ENCODE assay signal across 18 cellular contexts in the genomic region with DNA sequence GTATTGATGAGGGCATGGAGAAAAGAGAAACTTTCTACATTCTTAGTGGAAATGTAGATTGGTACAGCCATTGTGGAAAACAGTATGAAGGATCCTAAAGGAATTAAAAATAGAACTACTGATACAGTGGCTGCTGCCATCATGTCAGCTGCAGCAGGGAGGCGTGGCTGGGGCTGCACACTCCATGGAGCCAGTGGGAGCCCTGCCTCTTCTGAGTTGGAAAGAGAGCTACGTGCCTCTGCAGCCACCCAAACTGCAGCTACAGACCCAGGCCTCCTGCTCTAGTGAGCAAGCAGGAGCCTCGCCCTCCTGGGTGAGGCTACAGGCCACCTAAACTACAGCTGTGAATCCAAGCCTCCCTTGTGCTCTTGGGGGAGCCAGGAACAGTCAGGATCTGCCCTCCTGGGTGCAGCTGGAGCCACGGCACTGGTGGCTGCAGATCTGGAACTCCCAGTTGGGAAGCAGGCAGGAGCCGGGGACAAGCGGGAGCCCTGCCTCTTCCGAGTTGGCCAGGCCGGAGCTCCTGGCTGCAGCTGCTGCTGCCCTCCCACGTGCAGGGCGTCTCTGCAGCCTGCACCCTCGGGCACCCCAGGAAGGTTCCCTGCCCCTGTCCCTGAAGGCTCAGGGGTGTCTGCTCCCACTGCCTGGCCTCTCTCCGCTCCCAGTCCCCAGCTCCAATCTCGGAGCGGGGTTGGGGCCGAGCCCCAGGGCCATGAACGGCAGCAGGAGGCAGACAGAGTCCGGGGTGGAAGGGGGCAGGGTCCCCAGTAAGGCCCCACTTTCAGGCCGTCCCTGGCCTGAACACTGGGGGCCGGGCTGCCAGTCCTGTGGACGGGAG.
"Had no signal": no experiment of that assay in that cellular context is flagged by ENCODE, and none has a peak within 500 bp of the region (broad histone marks: within the 10 kb centered on the region; RNA-seq: fewer than 3 reads in every experiment).

No MANE protein-coding gene starts in this region.

- H3K27me3 Mint-ChIP-seq: brain; natural killer cell treated with Interleukin-12 subunit alpha and Interleukin-12 subunit beta and Interleukin-15 and Interleukin-18, amount 100 ng/mL, for 72 hours; stimulated activated naive CD8-positive, alpha-beta T cell treated with anti-CD3 and anti-CD28 coated beads, Interleukin-15, amount 100 ng/mL, for 72 hours had no signal

- H3K27ac Mint-ChIP-seq: activated naive CD8-positive, alpha-beta T cell treated with anti-CD3 and anti-CD28 coated beads for 36 hours; brain; memory B cell; natural killer cell treated with Interleukin-12 subunit alpha and Interleukin-12 subunit beta and Interleukin-15 and Interleukin-18, amount 100 ng/mL, for 72 hours had no signal

- H3K36me3 Mint-ChIP-seq: activated naive CD8-positive, alpha-beta T cell treated with anti-CD3 and anti-CD28 coated beads for 36 hours; brain; memory B cell; natural killer cell treated with Interleukin-12 subunit alpha and Interleukin-12 subunit beta and Interleukin-15 and Interleukin-18, amount 100 ng/mL, for 72 hours had no signal

- H3K36me3 ChIP-seq: prostate gland, right lobe of liver, spleen, upper lobe of left lung had no signal

- H3K27me3 ChIP-seq: right lobe of liver, spleen, upper lobe of left lung had no signal

- DNase-seq: activated CD4-positive, alpha-beta T cell treated with anti-CD3 and anti-CD28 coated beads, Interleukin-2, amount 50 U/mL, for 1 hour; activated CD8-positive, alpha-beta memory T cell treated with anti-CD3 and anti-CD28 coated beads for 24 hours; activated naive CD8-positive, alpha-beta T cell treated with anti-CD3 and anti-CD28 coated beads for 36 hours; amygdala; cortex of kidney; effector CD8-positive, alpha-beta T cell; right lobe of liver; spleen; stimulated activated naive CD8-positive, alpha-beta T cell treated with anti-CD3 and anti-CD28 coated beads, Interleukin-15, amount 100 ng/mL, for 72 hours; SW 1271 had no signal

- H3K4me3 Mint-ChIP-seq: activated naive CD8-positive, alpha-beta T cell treated with anti-CD3 and anti-CD28 coated beads for 36 hours; brain; memory B cell; natural killer cell treated with Interleukin-12 subunit alpha and Interleukin-12 subunit beta and Interleukin-15 and Interleukin-18, amount 100 ng/mL, for 72 hours; stimulated activated naive CD8-positive, alpha-beta T cell treated with anti-CD3 and anti-CD28 coated beads, Interleukin-15, amount 100 ng/mL, for 72 hours had no signal

- H3K9me3 ChIP-seq: prostate gland, right lobe of liver, spleen, upper lobe of left lung had no signal

- H3K9me3 Mint-ChIP-seq: activated naive CD8-positive, alpha-beta T cell treated with anti-CD3 and anti-CD28 coated beads for 36 hours; brain; memory B cell; natural killer cell treated with Interleukin-12 subunit alpha and Interleukin-12 subunit beta and Interleukin-15 and Interleukin-18, amount 100 ng/mL, for 72 hours; stimulated activated naive CD8-positive, alpha-beta T cell treated with anti-CD3 and anti-CD28 coated beads, Interleukin-15, amount 100 ng/mL, for 72 hours had no signal

- H3K4me1 Mint-ChIP-seq: memory B cell had no signal

- H3K4me1 ChIP-seq: prostate gland, right lobe of liver, spleen had no signal

- ATAC-seq: activated CD4-positive, CD25-positive, alpha-beta regulatory T cell treated with anti-CD3 and anti-CD28 coated beads, Interleukin-2, amount 50 U/mL, for 24 hours; left lobe of liver; natural killer cell treated with Interleukin-12 subunit alpha and Interleukin-12 subunit beta and Interleukin-15 and Interleukin-18, amount 100 ng/mL, for 72 hours; stimulated activated naive CD8-positive, alpha-beta T cell treated with anti-CD3 and anti-CD28 coated beads, Interleukin-15, amount 100 ng/mL, for 72 hours had no signal

- H3K4me3 ChIP-seq: prostate gland, right lobe of liver, spleen, upper lobe of left lung had no signal

- H3K27ac ChIP-seq: epithelial cell of prostate, prostate gland, right lobe of liver, spleen, upper lobe of left lung had no signal
